ENCODE assay signal across 8 cellular contexts in genomic region chr3:15331072-15331605, GRCh38. TPM values are rescaled to one million over a fixed set of nuclear protein-coding genes. Genes with fewer than 3 reads are reported as not detected.
DNase-seq lines count a peak whose midpoint lies in the region; ATAC-seq and TF ChIP-seq lines count a peak whose summit lies in the region.

No MANE protein-coding gene starts in this region.

- H3K36me3 Mint-ChIP-seq in T-helper 1 cell treated with Interleukin-12 subunit alpha and Interleukin-12 subunit beta and Interleukin-4 antibody, amounts not matched to agents 30 μg/mL and 1 μg/mL, for 36 hours (ENCODE audit: low read depth) = peaks cover 41% of the 10 kb centered on the region
- H3K36me3 Mint-ChIP-seq in activated naive CD8-positive, alpha-beta T cell treated with anti-CD3 and anti-CD28 coated beads, Interleukin-2, amount 50 U/mL, for 24 hours (ENCODE audit: low read depth) = peaks cover 3% of the 10 kb centered on the region

- H3K4me1 Mint-ChIP-seq in T-helper 1 cell treated with Interleukin-12 subunit alpha and Interleukin-12 subunit beta and Interleukin-4 antibody, amounts not matched to agents 30 μg/mL and 1 μg/mL, for 36 hours (ENCODE audit: low read depth) = peaks cover 64% of the 10 kb centered on the region
- H3K4me1 Mint-ChIP-seq in activated naive CD8-positive, alpha-beta T cell treated with anti-CD3 and anti-CD28 coated beads, Interleukin-2, amount 50 U/mL, for 24 hours = peaks cover 48% of the 10 kb centered on the region

- no peaks in the 10 kb centered on the region for H3K36me3 ChIP-seq in testis (ENCODE audit: low read depth, missing control alignments)

- H3K27me3 ChIP-seq in layer of hippocampus (ENCODE audit: control insufficient read depth, insufficient read depth, low read length) (no peaks in the 10 kb centered on the region), testis (no peaks in the 10 kb centered on the region)

- DNase-seq in T-helper 1 cell = no peak
- DNase-seq in activated naive CD8-positive, alpha-beta T cell treated with anti-CD3 and anti-CD28 coated beads, Interleukin-2, amount 50 U/mL, for 24 hours = no peak
- DNase-seq in testis = no peak
- DNase-seq in nucleus accumbens (lab: John Stamatoyannopoulos, UW) = no peak
- no peak for DNase-seq in left lobe of liver (ENCODE audit: low spot score)

- no peak for TF ChIP-seq CTCF in testis (IDR thresholded peaks at IDR 0.05)

- H3K27ac ChIP-seq in layer of hippocampus (ENCODE audit: low read depth, low read length) = peak overlapping the region; percentile 65
- peak overlapping the region; percentile 78 to 92 for H3K27ac ChIP-seq in testis

- no peak for ATAC-seq in activated naive CD8-positive, alpha-beta T cell treated with anti-CD3 and anti-CD28 coated beads, Interleukin-2, amount 50 U/mL, for 24 hours
- no peak for ATAC-seq in GM21723 (IDR thresholded peaks at IDR 0.05; ENCODE audit: unreplicated experiment)
- ATAC-seq in left lobe of liver = no peak

- peak overlapping the region; percentile 82 to 83 for H3K4me3 ChIP-seq in testis

- peaks cover 41% of the 10 kb centered on the region for H3K4me1 ChIP-seq in testis

- no peak for TF ChIP-seq POLR2A in testis (IDR thresholded peaks at IDR 0.05)

- H3K9me3 ChIP-seq in testis = no peaks in the 10 kb centered on the region

- no peaks in the 10 kb centered on the region for H3K27me3 Mint-ChIP-seq in T-helper 1 cell treated with Interleukin-12 subunit alpha and Interleukin-12 subunit beta and Interleukin-4 antibody, amounts not matched to agents 30 μg/mL and 1 μg/mL, for 36 hours (ENCODE audit: low read depth)
- H3K27me3 Mint-ChIP-seq in activated naive CD8-positive, alpha-beta T cell treated with anti-CD3 and anti-CD28 coated beads, Interleukin-2, amount 50 U/mL, for 24 hours = peaks cover 3% of the 10 kb centered on the region

- intact Hi-C loops in testis (cut with DNase I; ENCODE audit: low total_unique reads) = loop anchor here (5.0 kb wide), 1 partner anchor 64 kb away; no protein-coding TSS in a partner anchor

- H3K9me3 Mint-ChIP-seq in T-helper 1 cell treated with Interleukin-12 subunit alpha and Interleukin-12 subunit beta and Interleukin-4 antibody, amounts not matched to agents 30 μg/mL and 1 μg/mL, for 36 hours = no peaks in the 10 kb centered on the region
- H3K9me3 Mint-ChIP-seq in activated naive CD8-positive, alpha-beta T cell treated with anti-CD3 and anti-CD28 coated beads, Interleukin-2, amount 50 U/mL, for 24 hours = no peaks in the 10 kb centered on the region

- WGBS in testis, 2 donors = 5 to 9% methylated on average over 6 of the region's 6 CpGs

- H3K4me3 Mint-ChIP-seq in T-helper 1 cell treated with Interleukin-12 subunit alpha and Interleukin-12 subunit beta and Interleukin-4 antibody, amounts not matched to agents 30 μg/mL and 1 μg/mL, for 36 hours = peak overlapping the region; percentile 93
- peak overlapping the region; percentile 83 for H3K4me3 Mint-ChIP-seq in activated naive CD8-positive, alpha-beta T cell treated with anti-CD3 and anti-CD28 coated beads, Interleukin-2, amount 50 U/mL, for 24 hours

- H3K27ac Mint-ChIP-seq in T-helper 1 cell treated with Interleukin-12 subunit alpha and Interleukin-12 subunit beta and Interleukin-4 antibody, amounts not matched to agents 30 μg/mL and 1 μg/mL, for 36 hours = peak overlapping the region; percentile 68
- no peak overlapping the region for H3K27ac Mint-ChIP-seq in activated naive CD8-positive, alpha-beta T cell treated with anti-CD3 and anti-CD28 coated beads, Interleukin-2, amount 50 U/mL, for 24 hours

RNA-seq across cellular contexts. Expression of gene SH3BP5, which starts 1.2 kb away (rescaled TPM):
- total RNA-seq in testis (100 to 1,000 TPM; 102 to 126 TPM), left lobe of liver (10.5 TPM)
- polyA plus RNA-seq in testis (ENCODE audit: insufficient read depth, low read depth, low replicate concordance) = 86.7 TPM
